In the genomic region with DNA sequence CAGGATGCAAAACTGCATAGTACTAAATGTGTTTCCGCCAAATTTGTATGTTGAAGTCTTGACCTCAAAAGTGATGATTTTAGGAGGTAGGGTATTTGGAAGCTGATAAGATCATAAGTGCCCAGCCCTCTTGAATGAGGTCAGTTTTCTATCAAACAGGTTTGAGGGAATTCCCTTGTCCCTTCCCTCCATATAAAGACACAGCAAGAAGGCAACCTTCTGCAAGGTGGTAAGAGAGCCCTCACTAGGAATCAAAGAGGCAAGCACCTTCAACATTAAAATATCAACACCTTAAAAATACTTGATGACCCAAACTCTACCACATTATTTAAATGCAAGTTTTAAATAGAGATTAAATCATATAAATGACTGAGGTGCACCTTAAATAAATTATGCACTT, we compare ENCODE assay signal across 23 cellular contexts.
A peak's percentile ranks its signal among the peaks of the same experiment; 100 is the strongest.
DNase-seq lines count a peak whose midpoint lies in the region; ATAC-seq, FAIRE-seq and TF ChIP-seq lines count a peak whose summit lies in the region.
"Had no signal": no experiment of that assay in that cellular context is flagged by ENCODE, and none has a peak within 500 bp of the region (broad histone marks: within the 10 kb centered on the region; RNA-seq: fewer than 3 reads in every experiment).

No MANE protein-coding gene starts in this region.

- H3K56ac ChIP-seq in H1 (replicated peaks; ENCODE audit: insufficient read length, low read depth, low read length), result no peak overlapping the region
- no peak overlapping the region for H3K56ac ChIP-seq in mesendoderm (ENCODE audit: low read length)

- H3K79me1 ChIP-seq in H1 (ENCODE audit: low read depth, low read length), result no peaks in the 10 kb centered on the region
- H3K79me1 ChIP-seq in mesendoderm (ENCODE audit: low read length), result no peaks in the 10 kb centered on the region

- H2BK120ac ChIP-seq in H1 (replicated peaks; ENCODE audit: low read depth, low read length) (no peak overlapping the region), mesendoderm (ENCODE audit: low read depth, low read length) (no peak overlapping the region)

- no peak overlapping the region for H3K4me3 Mint-ChIP-seq in stimulated activated naive B cell treated with anti-CD40 and anti-IgM and Interleukin-4, amounts not matched to agents 10 μg/mL and 1 μg/mL and 100 μg/mL, for 72 hours
- H3K4me3 Mint-ChIP-seq in Calu3 (ENCODE audit: low read depth, unreplicated experiment), result no peak overlapping the region
- H3K4me3 Mint-ChIP-seq: CD14-positive monocyte; CD4-positive, alpha-beta memory T cell; CD4-positive, CD25-positive, alpha-beta regulatory T cell had no signal

- no peak overlapping the region for H3K27ac ChIP-seq in H1 (ENCODE audit: low read depth, low read length)
- no peak overlapping the region for H3K27ac ChIP-seq in mesendoderm (ENCODE audit: low read depth, low read length)
- H3K27ac ChIP-seq: BLaER1 had no signal

- no peak overlapping the region for H2BK12ac ChIP-seq in H1 (ENCODE audit: low read depth, low read length)

- no peak overlapping the region for H2BK20ac ChIP-seq in H1 (ENCODE audit: low read length)

- H3K79me2 ChIP-seq in H1 (ENCODE audit: control insufficient read depth in 1 of 2, insufficient read depth in 2 of 2, low read length in 2 of 2), result no peaks in the 10 kb centered on the region
- no peaks in the 10 kb centered on the region for H3K79me2 ChIP-seq in mesendoderm (ENCODE audit: control insufficient read depth, insufficient read depth, low read length)

- H4K91ac ChIP-seq in H1 (replicated peaks; ENCODE audit: insufficient read length, low read length), result no peak overlapping the region

- no peaks in the 10 kb centered on the region for H3K23me2 ChIP-seq in H1 (ENCODE audit: low read depth, low read length)

- peak; percentile 15 to 31; a peak in 3 of 4 replicates for TF ChIP-seq RAD21 in H1 (IDR thresholded peaks at IDR 0.05 in 1 of 2, conservative IDR thresholded peaks at IDR 0.05 in 1 of 2; ENCODE audit: low read depth in 2 of 2, low read length in 2 of 2)

- H4K20me1 ChIP-seq in H1 (replicated peaks in 1 of 2; ENCODE audit: control insufficient read depth in 1 of 2, insufficient read depth in 2 of 2, low read length in 2 of 2), result no peaks in the 10 kb centered on the region
- H4K20me1 ChIP-seq: BLaER1 had no signal

- DNase-seq in NCI-H69 (lab: John Stamatoyannopoulos, UW) (peak; percentile 9), H1 (ENCODE audit: low read depth in 1 of 2, low spot score in 2 of 2) (no peak), mesendoderm (peak; percentile 22), NCI-H510A (lab: John Stamatoyannopoulos, UW) (no peak), Calu3 (no peak)
- no peak for DNase-seq in stimulated activated naive B cell treated with anti-CD40 and anti-IgM and Interleukin-4, amounts not matched to agents 10 μg/mL and 1 μg/mL and 100 μg/mL, for 72 hours
- DNase-seq: 8988T; ACHN; BE2C; C1 segment of cervical spinal cord; CD4-positive, alpha-beta memory T cell; CD4-positive, CD25-positive, alpha-beta regulatory T cell; CD8-positive, alpha-beta memory T cell; COR-L47; DMS79 treated with DMSO at 0.1 percent for 48 hours; GF-D8 had no signal

- H3K23ac ChIP-seq in H1 (ENCODE audit: insufficient read length) (no peak overlapping the region), mesendoderm (ENCODE audit: low read length) (no peak overlapping the region)

- H3K18ac ChIP-seq in H1 (ENCODE audit: extremely low read depth, low read length), result no peak overlapping the region
- H3K18ac ChIP-seq in mesendoderm (ENCODE audit: low read length), result no peak overlapping the region

- H3K9ac ChIP-seq in H1 (replicated peaks in 1 of 4; ENCODE audit: extremely low read depth in 1 of 4, low read depth in 3 of 4, low read length in 3 of 4) (no peak overlapping the region), mesendoderm (ENCODE audit: low read length) (no peak overlapping the region)
- H3K9ac ChIP-seq: BLaER1 had no signal

- peaks cover 0 to 2% of the 10 kb centered on the region in 2 donors for H3K9me3 Mint-ChIP-seq in stimulated activated naive B cell treated with anti-CD40 and anti-IgM and Interleukin-4, amounts not matched to agents 10 μg/mL and 1 μg/mL and 100 μg/mL, for 72 hours
- peaks cover 2% of the 10 kb centered on the region for H3K9me3 Mint-ChIP-seq in Calu3 (ENCODE audit: low read depth, unreplicated experiment)
- H3K9me3 Mint-ChIP-seq: CD14-positive monocyte had no signal

- H2BK15ac ChIP-seq in H1 (ENCODE audit: low read length) (no peak overlapping the region), mesendoderm (replicated peaks; ENCODE audit: low read depth) (no peak overlapping the region)

- H3K4me3 ChIP-seq in H1 (ENCODE audit: extremely low read depth in 1 of 4, insufficient read depth in 2 of 4, low read depth in 3 of 4, low read length in 4 of 4), result no peak overlapping the region
- H3K4me3 ChIP-seq in mesendoderm (ENCODE audit: low read length), result no peak overlapping the region
- H3K4me3 ChIP-seq: BLaER1 had no signal

- ATAC-seq in HG02970 (IDR thresholded peaks at IDR 0.05; ENCODE audit: low FRiP score, unreplicated experiment), result no peak
- ATAC-seq in stimulated activated naive B cell treated with anti-CD40 and anti-IgM and Interleukin-4, amounts not matched to agents 10 μg/mL and 1 μg/mL and 100 μg/mL, for 72 hours (replicated peaks), result no peak

- H3K27ac Mint-ChIP-seq in stimulated activated naive B cell treated with anti-CD40 and anti-IgM and Interleukin-4, amounts not matched to agents 10 μg/mL and 1 μg/mL and 100 μg/mL, for 72 hours, result no peak overlapping the region
- H3K27ac Mint-ChIP-seq in Calu3 (ENCODE audit: unreplicated experiment), result no peak overlapping the region
- H3K27ac Mint-ChIP-seq: CD14-positive monocyte; CD4-positive, alpha-beta memory T cell; CD4-positive, CD25-positive, alpha-beta regulatory T cell; CD8-positive, alpha-beta memory T cell had no signal

- H3K4ac ChIP-seq in H1 (replicated peaks; ENCODE audit: insufficient read length, low read depth, low read length) (no peak overlapping the region), mesendoderm (ENCODE audit: low read depth, low read length) (no peak overlapping the region)

- H3K4me1 Mint-ChIP-seq in stimulated activated naive B cell treated with anti-CD40 and anti-IgM and Interleukin-4, amounts not matched to agents 10 μg/mL and 1 μg/mL and 100 μg/mL, for 72 hours, result no peaks in the 10 kb centered on the region
- no peaks in the 10 kb centered on the region for H3K4me1 Mint-ChIP-seq in Calu3 (ENCODE audit: low read depth, unreplicated experiment)
- H3K4me1 Mint-ChIP-seq: CD14-positive monocyte; CD4-positive, alpha-beta memory T cell; CD4-positive, CD25-positive, alpha-beta regulatory T cell; CD8-positive, alpha-beta memory T cell had no signal

- H3K9me3 ChIP-seq in H1 (ENCODE audit: insufficient read depth in 2 of 2, low read depth in 1 of 2, low read length in 1 of 2), result no peaks in the 10 kb centered on the region
- H3K9me3 ChIP-seq: BE2C, BLaER1 had no signal

- no peak overlapping the region for H2AFZ ChIP-seq in H1 (ENCODE audit: low read length)

- H3K27me3 ChIP-seq in H1 (replicated peaks in 1 of 4; ENCODE audit: control insufficient read depth in 3 of 4, extremely low read depth in 1 of 4, insufficient read depth in 3 of 4, low read length in 3 of 4) (no peaks in the 10 kb centered on the region), mesendoderm (ENCODE audit: insufficient read depth, low read length, poor library complexity) (no peaks in the 10 kb centered on the region)
- H3K27me3 ChIP-seq: BE2C, BLaER1 had no signal

- H3K36me3 ChIP-seq in H1 (ENCODE audit: control insufficient read depth in 2 of 4, insufficient read depth in 4 of 4, low read length in 3 of 4) (no peaks in the 10 kb centered on the region), mesendoderm (ENCODE audit: control insufficient read depth, insufficient read depth, low read length) (no peaks in the 10 kb centered on the region)
- H3K36me3 ChIP-seq: BE2C, BLaER1 had no signal

- intact Hi-C loops in Calu3 (cut with micrococcal nuclease; ENCODE audit: unreplicated experiment), result no loop called here

- 54% methylated on average over 1 of the region's 1 CpG; no CpG with 5 or more reads in 1 of the 2 experiments for whole genome bisulfite sequencing in H1 (ENCODE audit: extremely low coverage in 1 of 2, insufficient coverage in 1 of 2, insufficient read length in 1 of 2, insufficient replicate concordance in 2 of 2, low coverage in 1 of 2, low lambda C conversion rate in 2 of 2, missing lambda C conversion rate in 1 of 2), 2 experiments
- WGBS in mesendoderm (ENCODE audit: extremely low coverage, insufficient coverage, low lambda C conversion rate), result no CpG with 5 or more reads among the region's 1 CpG

- TF ChIP-seq CTCF in H1 (IDR thresholded peaks at IDR 0.05; ENCODE audit: control extremely low read depth in 1 of 3, insufficient read depth in 1 of 3, low read depth in 1 of 3, low read length in 3 of 3), result no peak
- TF ChIP-seq CTCF in Calu3 (IDR thresholded peaks at IDR 0.05; ENCODE audit: unreplicated experiment), result no peak

- no peak for TF ChIP-seq EP300 in H1 (IDR thresholded peaks at IDR 0.05; ENCODE audit: borderline replicate concordance in 1 of 2, low read depth in 2 of 2, low read length in 2 of 2)

- H3K36me3 Mint-ChIP-seq in stimulated activated naive B cell treated with anti-CD40 and anti-IgM and Interleukin-4, amounts not matched to agents 10 μg/mL and 1 μg/mL and 100 μg/mL, for 72 hours, result no peaks in the 10 kb centered on the region
- no peaks in the 10 kb centered on the region for H3K36me3 Mint-ChIP-seq in Calu3 (ENCODE audit: insufficient read depth, unreplicated experiment)
- H3K36me3 Mint-ChIP-seq: CD14-positive monocyte; CD4-positive, alpha-beta memory T cell; CD4-positive, CD25-positive, alpha-beta regulatory T cell; CD8-positive, alpha-beta memory T cell had no signal

- CTCF ChIA-PET in H1 (lab: Charles Lee; ENCODE audit: partially characterized antibody), result interaction anchor here (0.9 kb wide), 1 partner anchor 28 kb away, joined by 4 read pairs; no protein-coding TSS in a partner anchor
- CTCF ChIA-PET in Calu3 (lab: Charles Lee), result no interaction called here

- no peak overlapping the region for H2BK5ac ChIP-seq in H1 (ENCODE audit: low read depth, low read length)
- H2BK5ac ChIP-seq in mesendoderm (ENCODE audit: low read length), result no peak overlapping the region

- no peak overlapping the region for H3K4me2 ChIP-seq in H1 (ENCODE audit: insufficient read depth in 1 of 2, low read depth in 2 of 2, low read length in 2 of 2)
- H3K4me2 ChIP-seq in mesendoderm (ENCODE audit: low read length), result no peak overlapping the region
- H3K4me2 ChIP-seq: BLaER1 had no signal

- no peak overlapping the region for H3K14ac ChIP-seq in H1 (ENCODE audit: insufficient read length)

- no peak for FAIRE-seq in H1 (lab: Jason Lieb, UNC)
- FAIRE-seq: A204.1, D721Med, GM12891, GM19239 had no signal

- H3K27me3 Mint-ChIP-seq in stimulated activated naive B cell treated with anti-CD40 and anti-IgM and Interleukin-4, amounts not matched to agents 10 μg/mL and 1 μg/mL and 100 μg/mL, for 72 hours, result no peaks in the 10 kb centered on the region
- no peaks in the 10 kb centered on the region for H3K27me3 Mint-ChIP-seq in Calu3 (ENCODE audit: unreplicated experiment)
- H3K27me3 Mint-ChIP-seq: CD4-positive, alpha-beta memory T cell; CD4-positive, CD25-positive, alpha-beta regulatory T cell; CD8-positive, alpha-beta memory T cell had no signal

- no peak overlapping the region for H4K8ac ChIP-seq in H1 (ENCODE audit: extremely low read depth, insufficient read depth, low read length)
- no peak overlapping the region for H4K8ac ChIP-seq in mesendoderm (ENCODE audit: low read depth, low read length)

- no TSS peak for BruUV-seq in Calu3 (replicated peaks; lab: Mats Ljungman, UMichigan)

- no peak overlapping the region for H2AK5ac ChIP-seq in H1 (ENCODE audit: low read depth, low read length)
- H2AK5ac ChIP-seq in mesendoderm (ENCODE audit: low read length), result no peak overlapping the region

- H3K4me1 ChIP-seq in H1 (replicated peaks in 1 of 4; ENCODE audit: control insufficient read depth in 3 of 4, insufficient read depth in 4 of 4, low read length in 3 of 4) (no peaks in the 10 kb centered on the region), mesendoderm (ENCODE audit: control insufficient read depth, low read depth, low read length) (no peaks in the 10 kb centered on the region)
- H3K4me1 ChIP-seq: BE2C, BLaER1 had no signal

- TF ChIP-seq POLR2A in H1 (IDR thresholded peaks at IDR 0.05; ENCODE audit: control extremely low read depth in 1 of 2, low read depth in 2 of 2, low read length in 2 of 2), result no peak

- POLR2A ChIA-PET in H1 (lab: Charles Lee; ENCODE audit: partially characterized antibody), result no interaction called here

- no peak overlapping the region for H4K5ac ChIP-seq in H1 (ENCODE audit: insufficient read length, low read depth, low read length)
- no peak overlapping the region for H4K5ac ChIP-seq in mesendoderm (ENCODE audit: low read length)

Comparison
In these comparisons a context has a peak if more than half of its experiments do, and no peak if none do; other contexts are left out.
1. DNase-seq: peak in NCI-H69 (single experiment) and mesendoderm (single experiment); none in H1 (0 of 2), NCI-H510A (single experiment), stimulated activated naive B cell treated with anti-CD40 and anti-IgM and Interleukin-4, amounts not matched to agents 10 μg/mL and 1 μg/mL and 100 μg/mL, for 72 hours (single experiment) and Calu3 (single experiment).